9 cellular contexts compared by ENCODE assay signal in genomic region chr1:109197163-109198042, GRCh38. TPM values are rescaled to one million over a fixed set of nuclear protein-coding genes. Genes with fewer than 3 reads are reported as not detected.
A peak's percentile ranks its signal among the peaks of the same experiment; 100 is the strongest.
DNase-seq lines count a peak whose midpoint lies in the region; ATAC-seq and TF ChIP-seq lines count a peak whose summit lies in the region.
"Had no signal": no experiment of that assay in that cellular context is flagged by ENCODE, and none has a peak within 500 bp of the region (broad histone marks: within the 10 kb centered on the region; RNA-seq: fewer than 3 reads in every experiment).

No MANE protein-coding gene starts in this region.

- no peaks in the 10 kb centered on the region for H4K20me1 ChIP-seq in hepatocyte (ENCODE audit: insufficient read depth, poor library complexity, severe bottlenecking)

- TF ChIP-seq CTCF in hepatocyte (IDR thresholded peaks at IDR 0.05; ENCODE audit: poor library complexity) (no peak), thoracic aorta (IDR thresholded peaks at IDR 0.05) (no peak), colonic mucosa (IDR thresholded peaks at IDR 0.05) (no peak)

- peak overlapping the region; percentile 9 for H3K27ac Mint-ChIP-seq in activated T-cell treated with anti-CD3 and anti-CD28 coated beads, Interleukin-2, amount 50 U/mL, for 24 hours

- H3K4me3 ChIP-seq in hepatocyte (no peak overlapping the region), thoracic aorta (no peak overlapping the region), colonic mucosa (no peak overlapping the region)

- peaks cover 3% of the 10 kb centered on the region for H3K4me1 ChIP-seq in hepatocyte (ENCODE audit: insufficient read depth)
- peaks cover 6 to 18% of the 10 kb centered on the region in 2 donors for H3K4me1 ChIP-seq in thoracic aorta (ENCODE audit: control insufficient read depth in 1 of 2, low read depth in 2 of 2)
- H3K4me1 ChIP-seq in colonic mucosa: no peaks in the 10 kb centered on the region

- DNase-seq in activated T-cell treated with anti-CD3 and anti-CD28 coated beads, Interleukin-2, amount 50 U/mL, for 24 hours: no peak
- no peak for DNase-seq in activated T-cell treated with anti-CD3 and anti-CD28 coated beads for 4 hours
- DNase-seq in activated naive CD4-positive, alpha-beta T cell treated with anti-CD3 and anti-CD28 coated beads, Interleukin-2, amount 50 U/mL, for 16 hours: peak; percentile 12
- DNase-seq in hepatocyte (ENCODE audit: low spot score): peak; percentile 68
- peak; percentile 12 for DNase-seq in thoracic aorta (ENCODE audit: low spot score)
- no peak for DNase-seq in colonic mucosa
- DNase-seq: DND-41 had no signal

- H3K27ac ChIP-seq in hepatocyte (peak overlapping the region; percentile 33), thoracic aorta (peak overlapping the region; percentile 24 to 50), colonic mucosa (no peak overlapping the region)

- peak; percentile 80 for ATAC-seq in thoracic aorta (ENCODE audit: insufficient number of reproducible peaks, low FRiP score, low read depth)
- ATAC-seq in GM19035 (IDR thresholded peaks at IDR 0.05; ENCODE audit: unreplicated experiment): no peak
- no peak for ATAC-seq in GM18858 (IDR thresholded peaks at IDR 0.05; ENCODE audit: unreplicated experiment)

- intact Hi-C loops in colonic mucosa (cut with DNase I): no loop called here

- no peaks in the 10 kb centered on the region for H3K9me3 Mint-ChIP-seq in activated T-cell treated with anti-CD3 and anti-CD28 coated beads, Interleukin-2, amount 50 U/mL, for 24 hours

- no peaks in the 10 kb centered on the region for H3K36me3 Mint-ChIP-seq in activated T-cell treated with anti-CD3 and anti-CD28 coated beads, Interleukin-2, amount 50 U/mL, for 24 hours (ENCODE audit: low read depth)

- no peaks in the 10 kb centered on the region for H3K9me2 ChIP-seq in hepatocyte (replicated peaks; ENCODE audit: insufficient read depth)

- H3K4me1 Mint-ChIP-seq in activated T-cell treated with anti-CD3 and anti-CD28 coated beads, Interleukin-2, amount 50 U/mL, for 24 hours (ENCODE audit: low read depth): peaks cover 25% of the 10 kb centered on the region

- no peaks in the 10 kb centered on the region for H3K79me2 ChIP-seq in hepatocyte

- H3K27me3 ChIP-seq in hepatocyte (peaks cover 2% of the 10 kb centered on the region), thoracic aorta (replicated peaks; ENCODE audit: insufficient read depth) (no peaks in the 10 kb centered on the region), colonic mucosa (no peaks in the 10 kb centered on the region)

- H3K9ac ChIP-seq in colonic mucosa (ENCODE audit: low read depth in 2 of 2, low read length in 2 of 2): no peak overlapping the region

- H3K36me3 ChIP-seq in hepatocyte (replicated peaks; ENCODE audit: insufficient read depth, low read depth) (no peaks in the 10 kb centered on the region), thoracic aorta (no peaks in the 10 kb centered on the region), colonic mucosa (peaks cover 4% of the 10 kb centered on the region)

- no peak overlapping the region for H3K4me3 Mint-ChIP-seq in activated T-cell treated with anti-CD3 and anti-CD28 coated beads, Interleukin-2, amount 50 U/mL, for 24 hours

- no peaks in the 10 kb centered on the region for H3K9me3 ChIP-seq in hepatocyte (ENCODE audit: low read depth)
- no peaks in the 10 kb centered on the region for H3K9me3 ChIP-seq in thoracic aorta
- H3K9me3 ChIP-seq in colonic mucosa: no peaks in the 10 kb centered on the region

- 42% methylated on average over 10 of the region's 10 CpGs for WGBS in hepatocyte (ENCODE audit: low lambda C conversion rate, missing lambda C conversion rate)

- no peaks in the 10 kb centered on the region for H3K27me3 Mint-ChIP-seq in activated T-cell treated with anti-CD3 and anti-CD28 coated beads, Interleukin-2, amount 50 U/mL, for 24 hours

- H3K4me2 ChIP-seq in hepatocyte: no peak overlapping the region

- H2AFZ ChIP-seq in hepatocyte: no peak overlapping the region

RNA-seq across cellular contexts. Expression of gene SARS1, which starts 16.3 kb away (rescaled TPM):
- 179 and 180 TPM in 2 replicates for total RNA-seq in hepatocyte
- polyA plus RNA-seq in hepatocyte: 125 and 158 TPM in 2 replicates
- total RNA-seq in thoracic aorta: 100 to 1,000 TPM; 122 to 137 TPM
- total RNA-seq in colonic mucosa: 100 to 1,000 TPM; 139 to 193 TPM

RNA-seq across cellular contexts. Expression of gene CELSR2, which starts 51.9 kb away (rescaled TPM):
- 2.6 and 3.7 TPM in 2 replicates for total RNA-seq in hepatocyte
- 3.2 and 3.3 TPM in 2 replicates for polyA plus RNA-seq in hepatocyte
- total RNA-seq in thoracic aorta: 10 to 100 TPM in 1 of 2 donors, 1 to 10 TPM in 1; 4.0 to 10.0 TPM
- 1 to 10 TPM; 4.2 to 6.1 TPM for total RNA-seq in colonic mucosa

Comparison
In these comparisons a context has a peak if more than half of its experiments do, and no peak if none do; other contexts are left out.
1. DNase-seq: peak in activated naive CD4-positive, alpha-beta T cell treated with anti-CD3 and anti-CD28 coated beads, Interleukin-2, amount 50 U/mL, for 16 hours (single experiment), hepatocyte (single experiment) and thoracic aorta (single experiment); none in activated T-cell treated with anti-CD3 and anti-CD28 coated beads, Interleukin-2, amount 50 U/mL, for 24 hours (single experiment), activated T-cell treated with anti-CD3 and anti-CD28 coated beads for 4 hours (single experiment) and colonic mucosa (single experiment).